13 cellular contexts compared by ENCODE assay signal in the genomic region with DNA sequence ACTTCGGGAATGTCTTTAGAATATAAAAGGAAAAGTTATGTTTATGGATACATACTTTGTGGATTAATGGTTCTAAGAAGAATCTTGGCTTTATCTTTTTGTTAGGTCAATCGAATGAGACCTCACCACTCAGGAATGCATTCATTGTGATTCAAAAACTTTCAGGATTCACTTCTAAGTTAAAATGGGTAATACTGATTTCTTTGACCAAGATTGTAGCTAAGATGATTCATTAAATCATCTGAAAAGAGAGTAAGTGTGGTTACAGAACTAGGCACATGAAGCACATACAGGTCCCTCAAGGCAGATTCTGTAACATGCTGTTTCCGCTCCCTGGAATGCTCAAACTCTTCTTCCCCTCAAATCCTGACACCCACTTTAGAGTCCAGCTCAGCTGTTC.
A peak's percentile ranks its signal among the peaks of the same experiment; 100 is the strongest.
DNase-seq lines count a peak whose midpoint lies in the region; ATAC-seq and TF ChIP-seq lines count a peak whose summit lies in the region.
"Had no signal": no experiment of that assay in that cellular context is flagged by ENCODE, and none has a peak within 500 bp of the region (broad histone marks: within the 10 kb centered on the region; RNA-seq: fewer than 3 reads in every experiment).

No MANE protein-coding gene starts in this region.

- no peaks in the 10 kb centered on the region for H3K9me3 Mint-ChIP-seq in chondrocyte (ENCODE audit: low read depth)

- no peak for TF ChIP-seq CTCF in fibroblast of lung (conservative IDR thresholded peaks at IDR 0.05 in 1 of 2, IDR thresholded peaks at IDR 0.05 in 1 of 2; ENCODE audit: low read depth in 1 of 2, low read length in 2 of 2)
- TF ChIP-seq CTCF in chondrocyte (IDR thresholded peaks at IDR 0.05), result no peak

- ATAC-seq in GM19452 (IDR thresholded peaks at IDR 0.05; ENCODE audit: unreplicated experiment), result no peak
- ATAC-seq: upper lobe of right lung had no signal

- H3K27ac Mint-ChIP-seq in chondrocyte (ENCODE audit: unreplicated experiment), result no peak overlapping the region
- H3K27ac Mint-ChIP-seq: activated CD4-positive, alpha-beta memory T cell treated with anti-CD3 and anti-CD28 coated beads for 36 hours; CD4-positive, alpha-beta T cell had no signal

- no peaks in the 10 kb centered on the region for H3K27me3 Mint-ChIP-seq in chondrocyte (ENCODE audit: low read depth)
- H3K27me3 Mint-ChIP-seq: activated CD4-positive, alpha-beta memory T cell treated with anti-CD3 and anti-CD28 coated beads for 36 hours; CD4-positive, alpha-beta T cell had no signal

- no peak overlapping the region for H3K4me3 Mint-ChIP-seq in chondrocyte (ENCODE audit: unreplicated experiment)
- H3K4me3 Mint-ChIP-seq: activated CD4-positive, alpha-beta memory T cell treated with anti-CD3 and anti-CD28 coated beads for 36 hours; CD4-positive, alpha-beta T cell had no signal

- H3K9me2 ChIP-seq in GM23248 (ENCODE audit: insufficient read depth), result no peaks in the 10 kb centered on the region

- no peak overlapping the region for H2AFZ ChIP-seq in GM23248
- H2AFZ ChIP-seq in fibroblast of lung (ENCODE audit: low read length), result no peak overlapping the region

- peak overlapping the region; percentile 67 for H3K27ac ChIP-seq in GM23248
- H3K27ac ChIP-seq in SJSA1, result peak overlapping the region; percentile 87
- peak overlapping the region; percentile 11 for H3K27ac ChIP-seq in fibroblast of lung (ENCODE audit: insufficient read depth, low read length)
- H3K27ac ChIP-seq: upper lobe of right lung had no signal

- peaks cover 13% of the 10 kb centered on the region for H3K4me1 Mint-ChIP-seq in chondrocyte (ENCODE audit: low read depth)

- H3K4me3 ChIP-seq in GM23248 (no peak overlapping the region), SJSA1 (no peak overlapping the region), fibroblast of lung (replicated peaks in 1 of 4; ENCODE audit: control extremely low read depth in 1 of 4, insufficient read depth in 1 of 4, low read depth in 3 of 4, low read length in 4 of 4) (no peak overlapping the region), skeletal muscle satellite cell (ENCODE audit: low read length) (no peak overlapping the region)
- H3K4me3 ChIP-seq: upper lobe of right lung had no signal

- H3K9me3 ChIP-seq in GM23248 (ENCODE audit: low read depth) (no peaks in the 10 kb centered on the region), SJSA1 (replicated peaks) (no peaks in the 10 kb centered on the region), fibroblast of lung (ENCODE audit: control insufficient read depth, insufficient read depth, low read depth, low read length) (no peaks in the 10 kb centered on the region), skeletal muscle satellite cell (replicated peaks; ENCODE audit: low read length) (no peaks in the 10 kb centered on the region)
- H3K9me3 ChIP-seq: upper lobe of right lung had no signal

- H3K9ac ChIP-seq in GM23248 (no peak overlapping the region), fibroblast of lung (ENCODE audit: insufficient read depth, low read length) (no peak overlapping the region), skeletal muscle satellite cell (ENCODE audit: low read depth, low read length) (peak overlapping the region; percentile 64)

- in situ Hi-C loops in GM23248 (cut with MboI), result no loop called here

- no peaks in the 10 kb centered on the region for H3K36me3 Mint-ChIP-seq in chondrocyte (ENCODE audit: low read depth)
- H3K36me3 Mint-ChIP-seq: activated CD4-positive, alpha-beta memory T cell treated with anti-CD3 and anti-CD28 coated beads for 36 hours had no signal

- WGBS in GM23248 (ENCODE audit: low coverage in 1 of 2, low lambda C conversion rate in 2 of 2, missing lambda C conversion rate in 2 of 2), 2 experiments, result 3 to 5% methylated on average over 3 of the region's 3 CpGs

- H3K79me2 ChIP-seq in GM23248 (ENCODE audit: insufficient read depth) (no peaks in the 10 kb centered on the region), fibroblast of lung (ENCODE audit: control insufficient read depth, insufficient read depth, low read length) (no peaks in the 10 kb centered on the region)

- peak; percentile 72 for DNase-seq in GM23248
- peak in 1 of 2 experiments; percentile 77 for DNase-seq in SJSA1 (ENCODE audit: low read depth in 1 of 2, low spot score in 2 of 2)
- peak; percentile 30 to 97 for DNase-seq in fibroblast of lung (ENCODE audit: low read depth in 2 of 2)
- DNase-seq in chondrocyte (ENCODE audit: low spot score), result no peak
- DNase-seq in NCI-H524 treated with DMSO at 0.1 percent for 48 hours (lab: John Stamatoyannopoulos, UW), result no peak
- DNase-seq: activated CD4-positive, alpha-beta memory T cell treated with anti-CD3 and anti-CD28 coated beads for 36 hours; amygdala; CD4-positive, alpha-beta T cell; glutamatergic neuron; NK-92 treated with Interleukin-12 subunit alpha and Interleukin-12 subunit beta, amount 100 ng/mL, for 24 hours; upper lobe of right lung had no signal

- H3K36me3 ChIP-seq in GM23248 (ENCODE audit: low read depth), result no peaks in the 10 kb centered on the region
- no peaks in the 10 kb centered on the region for H3K36me3 ChIP-seq in SJSA1
- no peaks in the 10 kb centered on the region for H3K36me3 ChIP-seq in fibroblast of lung (ENCODE audit: control insufficient read depth, insufficient read depth, low read length)
- H3K36me3 ChIP-seq in skeletal muscle satellite cell (ENCODE audit: insufficient read depth, low read length), result no peaks in the 10 kb centered on the region
- H3K36me3 ChIP-seq: upper lobe of right lung had no signal

- H4K20me1 ChIP-seq in GM23248 (ENCODE audit: insufficient read depth) (no peaks in the 10 kb centered on the region), fibroblast of lung (ENCODE audit: control insufficient read depth, extremely low read depth, insufficient read depth, low read length) (no peaks in the 10 kb centered on the region)

- peaks cover 24% of the 10 kb centered on the region for H3K4me1 ChIP-seq in GM23248 (ENCODE audit: insufficient read depth)
- H3K4me1 ChIP-seq in SJSA1 (replicated peaks), result peaks cover 21% of the 10 kb centered on the region
- no peaks in the 10 kb centered on the region for H3K4me1 ChIP-seq in fibroblast of lung (ENCODE audit: control insufficient read depth, extremely low read depth, insufficient read depth, low read length)
- H3K4me1 ChIP-seq in skeletal muscle satellite cell (ENCODE audit: control insufficient read depth, insufficient read depth, low read length), result peaks cover 17% of the 10 kb centered on the region
- H3K4me1 ChIP-seq: upper lobe of right lung had no signal

- no peaks in the 10 kb centered on the region for H3K27me3 ChIP-seq in GM23248 (replicated peaks; ENCODE audit: insufficient read depth)
- no peaks in the 10 kb centered on the region for H3K27me3 ChIP-seq in SJSA1 (replicated peaks)
- H3K27me3 ChIP-seq in fibroblast of lung (ENCODE audit: control insufficient read depth, insufficient read depth, low read length), result no peaks in the 10 kb centered on the region
- no peaks in the 10 kb centered on the region for H3K27me3 ChIP-seq in skeletal muscle satellite cell (ENCODE audit: control insufficient read depth, insufficient read depth, low read length)
- H3K27me3 ChIP-seq: upper lobe of right lung had no signal

- peaks cover 15% of the 10 kb centered on the region for H3F3A ChIP-seq in GM23248 (ENCODE audit: insufficient read depth)

- peak overlapping the region; percentile 34 for H3K4me2 ChIP-seq in GM23248 (ENCODE audit: unreplicated experiment)
- H3K4me2 ChIP-seq in fibroblast of lung (ENCODE audit: extremely low read depth, insufficient read depth, low read length), result peak overlapping the region; percentile 4
- H3K4me2 ChIP-seq in skeletal muscle satellite cell (ENCODE audit: low read length), result no peak overlapping the region

Comparison
In these comparisons a context has a peak if more than half of its experiments do, and no peak if none do; other contexts are left out.
1. DNase-seq: peak in GM23248 (single experiment) and fibroblast of lung (2 of 2); none in chondrocyte (single experiment) and NCI-H524 treated with DMSO at 0.1 percent for 48 hours (single experiment).
2. H3K27ac ChIP-seq: peak in every context shown above with its lines; median percentile 87 in SJSA1; 67 in GM23248; 11 in fibroblast of lung.